ENCODE assay signal across 8 cellular contexts in genomic region chr3:161423911-161424522, GRCh38. TPM values are rescaled to one million over a fixed set of nuclear protein-coding genes. Genes with fewer than 3 reads are reported as not detected.
DNase-seq lines count a peak whose midpoint lies in the region; ATAC-seq, FAIRE-seq and TF ChIP-seq lines count a peak whose summit lies in the region.

No MANE protein-coding gene starts in this region.

- no peak overlapping the region for H2BK12ac ChIP-seq in H1 (ENCODE audit: low read depth, low read length)

- H3K27ac ChIP-seq in OCI-LY1 (ENCODE audit: low read depth, low read length, poor library complexity, severe bottlenecking) (no peak overlapping the region), H1 (ENCODE audit: low read depth, low read length) (no peak overlapping the region)

- H3K9me2 ChIP-seq in OCI-LY1 (ENCODE audit: low read depth, low read length), result no peaks in the 10 kb centered on the region

- H3K4me1 ChIP-seq in OCI-LY1 (ENCODE audit: insufficient read depth, low read length, severe bottlenecking) (no peaks in the 10 kb centered on the region), H1 (replicated peaks in 1 of 4; ENCODE audit: control insufficient read depth in 3 of 4, insufficient read depth in 4 of 4, low read length in 3 of 4) (peaks cover 3 to 17% (median 13%) of the 10 kb centered on the region in 4 experiments; a peak in 6 of 7 replicates)

- no peak overlapping the region for H2BK120ac ChIP-seq in H1 (replicated peaks; ENCODE audit: low read depth, low read length)

- no peak overlapping the region for H4K91ac ChIP-seq in H1 (replicated peaks; ENCODE audit: insufficient read length, low read length)

- no peak overlapping the region for H2BK20ac ChIP-seq in H1 (ENCODE audit: low read length)

- H4K8ac ChIP-seq in H1 (ENCODE audit: extremely low read depth, insufficient read depth, low read length), result no peak overlapping the region

- no peak for FAIRE-seq in GM12892 (lab: Jason Lieb, UNC)
- no peak for FAIRE-seq in H1 (lab: Jason Lieb, UNC)

- no peak overlapping the region for H2BK5ac ChIP-seq in H1 (ENCODE audit: low read depth, low read length)

- H3K23ac ChIP-seq in H1 (ENCODE audit: insufficient read length), result no peak overlapping the region

- no peaks in the 10 kb centered on the region for H3K79me1 ChIP-seq in H1 (ENCODE audit: low read depth, low read length)

- H2BK15ac ChIP-seq in H1 (ENCODE audit: low read length), result no peak overlapping the region

- no peaks in the 10 kb centered on the region for H4K20me1 ChIP-seq in OCI-LY1 (ENCODE audit: insufficient read depth, low read length)
- no peaks in the 10 kb centered on the region for H4K20me1 ChIP-seq in H1 (replicated peaks in 1 of 2; ENCODE audit: control insufficient read depth in 1 of 2, insufficient read depth in 2 of 2, low read length in 2 of 2)

- no peaks in the 10 kb centered on the region for H3K27me3 ChIP-seq in OCI-LY1 (ENCODE audit: insufficient read depth, low read length)
- no peaks in the 10 kb centered on the region for H3K27me3 ChIP-seq in H1 (replicated peaks in 1 of 4; ENCODE audit: control insufficient read depth in 3 of 4, extremely low read depth in 1 of 4, insufficient read depth in 3 of 4, low read length in 3 of 4)

- DNase-seq in A172 (ENCODE audit: low spot score) (peak; percentile 60), GM12892 (ENCODE audit: insufficient read length) (peak; percentile 11), H1 (ENCODE audit: low read depth in 1 of 2, low spot score in 2 of 2) (no peak), naive B cell (peak; percentile 14)
- no peak for DNase-seq in activated CD4-positive, alpha-beta T cell treated with anti-CD3 and anti-CD28 coated beads for 48 hours

- H4K5ac ChIP-seq in H1 (ENCODE audit: insufficient read length, low read depth, low read length), result no peak overlapping the region

- no peak overlapping the region for H3K4me3 Mint-ChIP-seq in naive B cell

- H3K4me2 ChIP-seq in OCI-LY1 (ENCODE audit: low read length) (no peak overlapping the region), H1 (ENCODE audit: insufficient read depth in 1 of 2, low read depth in 2 of 2, low read length in 2 of 2) (no peak overlapping the region)

- H3K27me3 Mint-ChIP-seq in naive B cell, result no peaks in the 10 kb centered on the region

- H3K9me3 Mint-ChIP-seq in naive B cell, result no peaks in the 10 kb centered on the region

- TF ChIP-seq RAD21 in H1 (IDR thresholded peaks at IDR 0.05 in 1 of 2, conservative IDR thresholded peaks at IDR 0.05 in 1 of 2; ENCODE audit: low read depth in 2 of 2, low read length in 2 of 2), result peak; percentile 80 to 86

- no peak overlapping the region for H3K4ac ChIP-seq in H1 (replicated peaks; ENCODE audit: insufficient read length, low read depth, low read length)

- no peak for TF ChIP-seq EP300 in H1 (IDR thresholded peaks at IDR 0.05; ENCODE audit: borderline replicate concordance in 1 of 2, low read depth in 2 of 2, low read length in 2 of 2)

- no peak overlapping the region for H2AK5ac ChIP-seq in H1 (ENCODE audit: low read depth, low read length)

- ATAC-seq in HG03565 (IDR thresholded peaks at IDR 0.05; ENCODE audit: unreplicated experiment), result peak; percentile 55
- no peak for ATAC-seq in naive B cell (ENCODE audit: low read depth in 2 of 2)
- no peak for ATAC-seq in GM21381 (IDR thresholded peaks at IDR 0.05; ENCODE audit: unreplicated experiment)

- H3K18ac ChIP-seq in H1 (ENCODE audit: extremely low read depth, low read length), result no peak overlapping the region

- H3K79me2 ChIP-seq in OCI-LY1 (ENCODE audit: insufficient read depth, low read length), result no peaks in the 10 kb centered on the region
- no peaks in the 10 kb centered on the region for H3K79me2 ChIP-seq in H1 (ENCODE audit: control insufficient read depth in 1 of 2, insufficient read depth in 2 of 2, low read length in 2 of 2)

- CTCF ChIA-PET in H1 (lab: Charles Lee; ENCODE audit: partially characterized antibody), result interaction anchor here (0.8 to 5.7 kb wide), 5 partner anchors 130 to 319 kb away, joined by 3 to 61 read pairs (median 4); partner anchors contain the start of gene B3GALNT1

- no peak overlapping the region for H3K56ac ChIP-seq in H1 (replicated peaks; ENCODE audit: insufficient read length, low read depth, low read length)

- H3K4me1 Mint-ChIP-seq in naive B cell, result no peaks in the 10 kb centered on the region

- TF ChIP-seq CTCF in OCI-LY1 (IDR thresholded peaks at IDR 0.05; ENCODE audit: low read length) (peak; percentile 73), H1 (IDR thresholded peaks at IDR 0.05; ENCODE audit: control extremely low read depth in 1 of 3, insufficient read depth in 1 of 3, low read depth in 1 of 3, low read length in 3 of 3) (peak in 2 of 3 experiments; percentile 23 to 42; a peak in 2 of 4 replicates)

- H3K27ac Mint-ChIP-seq in naive B cell, result no peak overlapping the region

- H3K9me3 ChIP-seq in OCI-LY1 (ENCODE audit: low read length) (no peaks in the 10 kb centered on the region), H1 (ENCODE audit: insufficient read depth in 2 of 2, low read depth in 1 of 2, low read length in 1 of 2) (no peaks in the 10 kb centered on the region)

- TF ChIP-seq POLR2A in GM12892 (IDR thresholded peaks at IDR 0.05; ENCODE audit: low read depth, low read length), result no peak
- TF ChIP-seq POLR2A in H1 (IDR thresholded peaks at IDR 0.05; ENCODE audit: control extremely low read depth in 1 of 2, low read depth in 2 of 2, low read length in 2 of 2), result no peak

- H3K9ac ChIP-seq in OCI-LY1 (ENCODE audit: low read length) (no peak overlapping the region), H1 (replicated peaks in 1 of 4; ENCODE audit: extremely low read depth in 1 of 4, low read depth in 3 of 4, low read length in 3 of 4) (no peak overlapping the region)

- H3K4me3 ChIP-seq in OCI-LY1 (ENCODE audit: low read depth, low read length, poor library complexity, severe bottlenecking) (no peak overlapping the region), H1 (ENCODE audit: extremely low read depth in 1 of 4, insufficient read depth in 2 of 4, low read depth in 3 of 4, low read length in 4 of 4) (no peak overlapping the region)

- no peaks in the 10 kb centered on the region for H3F3A ChIP-seq in OCI-LY1 (ENCODE audit: insufficient read depth, low read length)

- no peaks in the 10 kb centered on the region for H3K36me3 Mint-ChIP-seq in naive B cell

- H2AFZ ChIP-seq in OCI-LY1 (ENCODE audit: low read length), result no peak overlapping the region
- no peak overlapping the region for H2AFZ ChIP-seq in H1 (ENCODE audit: low read length)

- no peaks in the 10 kb centered on the region; the same call in 1 of the 2 replicates for H3K23me2 ChIP-seq in H1 (ENCODE audit: low read depth, low read length)

- WGBS in H1 (ENCODE audit: extremely low coverage in 1 of 2, insufficient coverage in 1 of 2, insufficient read length in 1 of 2, insufficient replicate concordance in 2 of 2, low coverage in 1 of 2, low lambda C conversion rate in 2 of 2, missing lambda C conversion rate in 1 of 2), 2 experiments, result 56% methylated on average over 5 of the region's 5 CpGs; no CpG with 5 or more reads in 1 of the 2 experiments

- no peak overlapping the region for H3K14ac ChIP-seq in H1 (ENCODE audit: insufficient read length)

- POLR2A ChIA-PET in H1 (lab: Charles Lee; ENCODE audit: partially characterized antibody), result no interaction called here

- H3K36me3 ChIP-seq in OCI-LY1 (ENCODE audit: insufficient read depth, low read length) (no peaks in the 10 kb centered on the region), H1 (ENCODE audit: control insufficient read depth in 2 of 4, insufficient read depth in 4 of 4, low read length in 3 of 4) (no peaks in the 10 kb centered on the region)

TF ChIP-seq in H1, 55 proteins besides CTCF, POLR2A, EP300 and RAD21:
- TF ChIP-seq SRF (IDR thresholded peaks at IDR 0.05; ENCODE audit: low read depth, low read length) (no peak), RXRA (IDR thresholded peaks at IDR 0.05; ENCODE audit: insufficient read depth, low read depth, low read length) (no peak), SP4 (IDR thresholded peaks at IDR 0.05; ENCODE audit: low read length) (no peak)
TF ChIP-seq in H1: peak in this region for 0.

RNA-seq across cellular contexts. Expression of gene SPTSSB, which starts 52.7 kb away (rescaled TPM):
- total RNA-seq in A172 (2014; rRNA removed; shearing (Covaris generic)), result not detected in 2 replicates
- not detected for polyA plus RNA-seq in GM12892 (2012; ENCODE audit: missing spikeins)
- total RNA-seq in H1 (2021; fragmentation: NEBNext Ultra II Directional; extraction: Animal tissue kit (Norgen Biotek cat#: 25700)), result 11.7 and 33.4 TPM in 2 replicates
- 17.7 and 52.5 TPM in 2 replicates for polyA plus RNA-seq in H1 (2011; rRNA removed)
- 12.5 TPM for polyA plus RNA-seq in H1 (2011; cell fraction: cytosol; rRNA removed)
- 16.3 TPM for polyA plus RNA-seq in H1 (2011; cell fraction: nucleus; rRNA removed)
- 5.6 to 13.9 TPM (median 10.4 TPM) in 4 replicates for polyA plus RNA-seq in H1 (2012, experiment 1 of 2)
- 1.1 TPM for polyA plus RNA-seq in H1 (2012, experiment 2 of 2)
- 21.8 TPM for polyA plus RNA-seq in H1 (2013, experiment 1 of 2)
- polyA plus RNA-seq in H1 (2013, experiment 2 of 2), result 23.2 TPM
- polyA minus RNA-seq in H1 (2011; rRNA and poly(A)+ RNA removed), result 9.3 and 13.2 TPM in 2 replicates
- polyA minus RNA-seq in H1 (2011; cell fraction: cytosol; rRNA and poly(A)+ RNA removed), result 12.0 TPM
- polyA minus RNA-seq in H1 (2011; cell fraction: nucleus; rRNA and poly(A)+ RNA removed), result 23.0 TPM
- polyA plus RNA-seq in naive B cell (ENCODE audit: low read depth in 6 of 6), result under 1 TPM in 1 of 6 donors, not detected in 5; 0.23 TPM

Comparison
In these comparisons a context has a peak if more than half of its experiments do, and no peak if none do; other contexts are left out.
1. DNase-seq: peak in A172 (single experiment), GM12892 (single experiment) and naive B cell (single experiment); none in H1 (0 of 2) and activated CD4-positive, alpha-beta T cell treated with anti-CD3 and anti-CD28 coated beads for 48 hours (single experiment).
2. RNA of gene SPTSSB, which starts 52.7 kb away (total RNA-seq): 11.7 to 33.4 TPM in H1; not detected in A172; every median in the first group is over 10 times any median in the second.